10 cellular contexts compared by ENCODE assay signal in genomic region chr4:88858752-88859151, GRCh38.
DNase-seq lines count a peak whose midpoint lies in the region; ATAC-seq, FAIRE-seq and TF ChIP-seq lines count a peak whose summit lies in the region.
"Had no signal": no experiment of that assay in that cellular context is flagged by ENCODE, and none has a peak within 500 bp of the region (broad histone marks: within the 10 kb centered on the region; RNA-seq: fewer than 3 reads in every experiment).

No MANE protein-coding gene starts in this region.

- ATAC-seq in GM18502 (IDR thresholded peaks at IDR 0.05; ENCODE audit: poor library complexity, unreplicated experiment) = peak; percentile 91
- peak; percentile 96 for ATAC-seq in GM21786 (IDR thresholded peaks at IDR 0.05; ENCODE audit: unreplicated experiment)
- peak; percentile 52 to 58 for ATAC-seq in right cardiac atrium
- no peak for ATAC-seq in GM23338

- intact Hi-C loops in right cardiac atrium (cut with DNase I) = no loop called here

- no peaks in the 10 kb centered on the region for H3K36me3 Mint-ChIP-seq in GM23338 (ENCODE audit: low read depth)

- H3K9me3 ChIP-seq in right cardiac atrium (ENCODE audit: control insufficient read depth, low read length) = no peaks in the 10 kb centered on the region

- H2AFZ ChIP-seq in GM23338 = no peak overlapping the region

- H4K20me1 ChIP-seq in GM23338 (replicated peaks; ENCODE audit: insufficient read depth) = no peaks in the 10 kb centered on the region

- H3K9me3 Mint-ChIP-seq in GM23338 = no peaks in the 10 kb centered on the region

- FAIRE-seq in urothelium cell line (lab: Jason Lieb, UNC) = no peak

- H3K36me3 ChIP-seq in GM23338 (ENCODE audit: insufficient read depth) = no peaks in the 10 kb centered on the region

- H3K27ac ChIP-seq in right cardiac atrium (ENCODE audit: low read length) = no peak overlapping the region
- H3K27ac ChIP-seq in GM23338 (ENCODE audit: low read depth) = no peak overlapping the region

- no peaks in the 10 kb centered on the region for H3K27me3 Mint-ChIP-seq in GM23338 (ENCODE audit: insufficient read depth, low read depth, poor library complexity)

- no peak overlapping the region for H3K4me3 Mint-ChIP-seq in GM23338

- whole genome bisulfite sequencing in right cardiac atrium = 68% methylated on average over 2 of the region's 2 CpGs

- H3K27me3 ChIP-seq in right cardiac atrium (ENCODE audit: control insufficient read depth, insufficient read depth) (no peaks in the 10 kb centered on the region), GM23338 (ENCODE audit: insufficient read depth) (no peaks in the 10 kb centered on the region)

- H3K4me1 Mint-ChIP-seq in GM23338 = peaks cover 13% of the 10 kb centered on the region

- in situ Hi-C loops in KBM-7 (cut with MboI; ENCODE audit: low pct_unique_long_range_greater_than_20kb, low sequenced_read_pairs) = no loop called here

- no peak for TF ChIP-seq CTCF in GM23338 (conservative IDR thresholded peaks at IDR 0.05; ENCODE audit: low read depth in 2 of 2)

- peaks cover 2% of the 10 kb centered on the region for H3K4me1 ChIP-seq in right cardiac atrium (ENCODE audit: control insufficient read depth, insufficient read depth, low read length)
- H3K4me1 ChIP-seq in GM23338 (ENCODE audit: insufficient read depth) = peaks cover 4% of the 10 kb centered on the region; the same call in 1 of the 2 replicates

- no peak overlapping the region for H3K4me3 ChIP-seq in right cardiac atrium (ENCODE audit: low read length)
- H3K4me3 ChIP-seq in GM23338 = no peak overlapping the region

- no peak overlapping the region for H3K27ac Mint-ChIP-seq in GM23338

- peak; percentile 93 for DNase-seq in KBM-7
- no peak for DNase-seq in right cardiac atrium
- no peak for DNase-seq in activated CD4-positive, CD25-positive, alpha-beta regulatory T cell (lab: John Stamatoyannopoulos, UW)
- no peak for DNase-seq in urothelium cell line (ENCODE audit: low spot score)
- DNase-seq in nucleus accumbens (lab: John Stamatoyannopoulos, UW) = no peak
- DNase-seq in GM23338 (ENCODE audit: low spot score) = no peak
- DNase-seq: DND-41, retina had no signal

- H3K79me2 ChIP-seq in GM23338 (replicated peaks; ENCODE audit: insufficient read depth) = no peaks in the 10 kb centered on the region

- no peaks in the 10 kb centered on the region for H3F3A ChIP-seq in GM23338 (replicated peaks; ENCODE audit: low read depth)

- no peaks in the 10 kb centered on the region for H3K9me2 ChIP-seq in GM23338 (ENCODE audit: insufficient read depth)

- H3K4me2 ChIP-seq in GM23338 = no peak overlapping the region

TF ChIP-seq in GM23338, 12 proteins besides CTCF, POLR2A, EP300 and RAD21 (continues in another document):
- TF ChIP-seq STAT1 (IDR thresholded peaks at IDR 0.05; ENCODE audit: unreplicated experiment) (no peak), EZH2 (IDR thresholded peaks at IDR 0.05; ENCODE audit: low read depth, unreplicated experiment) (no peak), JUNB (IDR thresholded peaks at IDR 0.05; ENCODE audit: unreplicated experiment) (no peak), ZNF331 (CRISPR knock-in tag; IDR thresholded peaks at IDR 0.05; ENCODE audit: low read depth) (no peak), EZH2phosphoT487 (IDR thresholded peaks at IDR 0.05; ENCODE audit: unreplicated experiment) (no peak), ZNF114 (CRISPR knock-in tag; IDR thresholded peaks at IDR 0.05) (no peak), CREB1 (CRISPR knock-in tag; IDR thresholded peaks at IDR 0.05; ENCODE audit: low read depth) (no peak)
- TF ChIP-seq, protein P1, sequence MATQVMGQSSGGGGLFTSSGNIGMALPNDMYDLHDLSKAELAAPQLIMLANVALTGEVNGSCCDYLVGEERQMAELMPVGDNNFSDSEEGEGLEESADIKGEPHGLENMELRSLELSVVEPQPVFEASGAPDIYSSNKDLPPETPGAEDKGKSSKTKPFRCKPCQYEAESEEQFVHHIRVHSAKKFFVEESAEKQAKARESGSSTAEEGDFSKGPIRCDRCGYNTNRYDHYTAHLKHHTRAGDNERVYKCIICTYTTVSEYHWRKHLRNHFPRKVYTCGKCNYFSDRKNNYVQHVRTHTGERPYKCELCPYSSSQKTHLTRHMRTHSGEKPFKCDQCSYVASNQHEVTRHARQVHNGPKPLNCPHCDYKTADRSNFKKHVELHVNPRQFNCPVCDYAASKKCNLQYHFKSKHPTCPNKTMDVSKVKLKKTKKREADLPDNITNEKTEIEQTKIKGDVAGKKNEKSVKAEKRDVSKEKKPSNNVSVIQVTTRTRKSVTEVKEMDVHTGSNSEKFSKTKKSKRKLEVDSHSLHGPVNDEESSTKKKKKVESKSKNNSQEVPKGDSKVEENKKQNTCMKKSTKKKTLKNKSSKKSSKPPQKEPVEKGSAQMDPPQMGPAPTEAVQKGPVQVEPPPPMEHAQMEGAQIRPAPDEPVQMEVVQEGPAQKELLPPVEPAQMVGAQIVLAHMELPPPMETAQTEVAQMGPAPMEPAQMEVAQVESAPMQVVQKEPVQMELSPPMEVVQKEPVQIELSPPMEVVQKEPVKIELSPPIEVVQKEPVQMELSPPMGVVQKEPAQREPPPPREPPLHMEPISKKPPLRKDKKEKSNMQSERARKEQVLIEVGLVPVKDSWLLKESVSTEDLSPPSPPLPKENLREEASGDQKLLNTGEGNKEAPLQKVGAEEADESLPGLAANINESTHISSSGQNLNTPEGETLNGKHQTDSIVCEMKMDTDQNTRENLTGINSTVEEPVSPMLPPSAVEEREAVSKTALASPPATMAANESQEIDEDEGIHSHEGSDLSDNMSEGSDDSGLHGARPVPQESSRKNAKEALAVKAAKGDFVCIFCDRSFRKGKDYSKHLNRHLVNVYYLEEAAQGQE (IDR thresholded peaks at IDR 0.05; ENCODE audit: unreplicated experiment) = no peak
- TF ChIP-seq, protein P2, sequence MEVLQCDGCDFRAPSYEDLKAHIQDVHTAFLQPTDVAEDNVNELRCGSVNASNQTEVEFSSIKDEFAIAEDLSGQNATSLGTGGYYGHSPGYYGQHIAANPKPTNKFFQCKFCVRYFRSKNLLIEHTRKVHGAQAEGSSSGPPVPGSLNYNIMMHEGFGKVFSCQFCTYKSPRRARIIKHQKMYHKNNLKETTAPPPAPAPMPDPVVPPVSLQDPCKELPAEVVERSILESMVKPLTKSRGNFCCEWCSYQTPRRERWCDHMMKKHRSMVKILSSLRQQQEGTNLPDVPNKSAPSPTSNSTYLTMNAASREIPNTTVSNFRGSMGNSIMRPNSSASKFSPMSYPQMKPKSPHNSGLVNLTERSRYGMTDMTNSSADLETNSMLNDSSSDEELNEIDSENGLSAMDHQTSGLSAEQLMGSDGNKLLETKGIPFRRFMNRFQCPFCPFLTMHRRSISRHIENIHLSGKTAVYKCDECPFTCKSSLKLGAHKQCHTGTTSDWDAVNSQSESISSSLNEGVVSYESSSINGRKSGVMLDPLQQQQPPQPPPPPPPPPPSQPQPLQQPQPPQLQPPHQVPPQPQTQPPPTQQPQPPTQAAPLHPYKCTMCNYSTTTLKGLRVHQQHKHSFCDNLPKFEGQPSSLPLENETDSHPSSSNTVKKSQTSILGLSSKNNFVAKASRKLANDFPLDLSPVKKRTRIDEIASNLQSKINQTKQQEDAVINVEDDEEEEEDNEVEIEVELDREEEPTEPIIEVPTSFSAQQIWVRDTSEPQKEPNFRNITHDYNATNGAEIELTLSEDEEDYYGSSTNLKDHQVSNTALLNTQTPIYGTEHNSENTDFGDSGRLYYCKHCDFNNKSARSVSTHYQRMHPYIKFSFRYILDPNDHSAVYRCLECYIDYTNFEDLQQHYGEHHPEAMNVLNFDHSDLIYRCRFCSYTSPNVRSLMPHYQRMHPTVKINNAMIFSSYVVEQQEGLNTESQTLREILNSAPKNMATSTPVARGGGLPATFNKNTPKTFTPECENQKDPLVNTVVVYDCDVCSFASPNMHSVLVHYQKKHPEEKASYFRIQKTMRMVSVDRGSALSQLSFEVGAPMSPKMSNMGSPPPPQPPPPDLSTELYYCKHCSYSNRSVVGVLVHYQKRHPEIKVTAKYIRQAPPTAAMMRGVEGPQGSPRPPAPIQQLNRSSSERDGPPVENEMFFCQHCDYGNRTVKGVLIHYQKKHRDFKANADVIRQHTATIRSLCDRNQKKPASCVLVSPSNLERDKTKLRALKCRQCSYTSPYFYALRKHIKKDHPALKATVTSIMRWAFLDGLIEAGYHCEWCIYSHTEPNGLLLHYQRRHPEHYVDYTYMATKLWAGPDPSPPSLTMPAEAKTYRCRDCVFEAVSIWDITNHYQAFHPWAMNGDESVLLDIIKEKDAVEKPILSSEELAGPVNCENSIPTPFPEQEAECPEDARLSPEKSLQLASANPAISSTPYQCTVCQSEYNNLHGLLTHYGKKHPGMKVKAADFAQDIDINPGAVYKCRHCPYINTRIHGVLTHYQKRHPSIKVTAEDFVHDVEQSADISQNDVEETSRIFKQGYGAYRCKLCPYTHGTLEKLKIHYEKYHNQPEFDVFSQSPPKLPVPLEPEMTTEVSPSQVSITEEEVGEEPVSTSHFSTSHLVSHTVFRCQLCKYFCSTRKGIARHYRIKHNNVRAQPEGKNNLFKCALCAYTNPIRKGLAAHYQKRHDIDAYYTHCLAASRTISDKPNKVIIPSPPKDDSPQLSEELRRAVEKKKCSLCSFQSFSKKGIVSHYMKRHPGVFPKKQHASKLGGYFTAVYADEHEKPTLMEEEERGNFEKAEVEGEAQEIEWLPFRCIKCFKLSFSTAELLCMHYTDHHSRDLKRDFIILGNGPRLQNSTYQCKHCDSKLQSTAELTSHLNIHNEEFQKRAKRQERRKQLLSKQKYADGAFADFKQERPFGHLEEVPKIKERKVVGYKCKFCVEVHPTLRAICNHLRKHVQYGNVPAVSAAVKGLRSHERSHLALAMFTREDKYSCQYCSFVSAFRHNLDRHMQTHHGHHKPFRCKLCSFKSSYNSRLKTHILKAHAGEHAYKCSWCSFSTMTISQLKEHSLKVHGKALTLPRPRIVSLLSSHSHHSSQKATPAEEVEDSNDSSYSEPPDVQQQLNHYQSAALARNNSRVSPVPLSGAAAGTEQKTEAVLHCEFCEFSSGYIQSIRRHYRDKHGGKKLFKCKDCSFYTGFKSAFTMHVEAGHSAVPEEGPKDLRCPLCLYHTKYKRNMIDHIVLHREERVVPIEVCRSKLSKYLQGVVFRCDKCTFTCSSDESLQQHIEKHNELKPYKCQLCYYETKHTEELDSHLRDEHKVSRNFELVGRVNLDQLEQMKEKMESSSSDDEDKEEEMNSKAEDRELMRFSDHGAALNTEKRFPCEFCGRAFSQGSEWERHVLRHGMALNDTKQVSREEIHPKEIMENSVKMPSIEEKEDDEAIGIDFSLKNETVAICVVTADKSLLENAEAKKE (CRISPR knock-in tag; IDR thresholded peaks at IDR 0.05) = no peak
- TF ChIP-seq, protein P3, sequence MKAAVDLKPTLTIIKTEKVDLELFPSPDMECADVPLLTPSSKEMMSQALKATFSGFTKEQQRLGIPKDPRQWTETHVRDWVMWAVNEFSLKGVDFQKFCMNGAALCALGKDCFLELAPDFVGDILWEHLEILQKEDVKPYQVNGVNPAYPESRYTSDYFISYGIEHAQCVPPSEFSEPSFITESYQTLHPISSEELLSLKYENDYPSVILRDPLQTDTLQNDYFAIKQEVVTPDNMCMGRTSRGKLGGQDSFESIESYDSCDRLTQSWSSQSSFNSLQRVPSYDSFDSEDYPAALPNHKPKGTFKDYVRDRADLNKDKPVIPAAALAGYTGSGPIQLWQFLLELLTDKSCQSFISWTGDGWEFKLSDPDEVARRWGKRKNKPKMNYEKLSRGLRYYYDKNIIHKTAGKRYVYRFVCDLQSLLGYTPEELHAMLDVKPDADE (IDR thresholded peaks at IDR 0.05) = no peak
